Comparison of ENCODE assay signal across 25 cellular contexts in the genomic region with DNA sequence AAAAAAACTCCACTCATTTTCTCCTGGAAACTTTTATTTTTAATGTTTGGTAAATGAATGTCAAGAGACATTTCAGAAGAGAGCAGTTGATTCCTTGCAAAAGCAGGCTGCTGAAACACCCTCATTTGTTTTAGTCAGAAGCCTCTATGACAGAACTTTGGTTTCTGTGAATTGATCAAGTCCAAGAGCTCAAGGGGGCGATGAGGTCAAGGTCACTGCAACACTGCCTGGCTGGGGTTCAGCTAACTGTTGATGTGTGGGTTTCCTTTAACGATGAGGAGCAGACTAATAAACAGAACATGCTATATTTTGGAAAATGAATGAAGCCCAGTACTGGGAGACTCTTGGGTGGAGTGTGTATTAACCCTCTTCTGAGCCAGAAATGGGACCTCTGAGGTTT.
"Had no signal": no experiment of that assay in that cellular context is flagged by ENCODE, and none has a peak within 500 bp of the region (broad histone marks: within the 10 kb centered on the region; RNA-seq: fewer than 3 reads in every experiment).

No MANE protein-coding gene starts in this region.

- H3K9me3 Mint-ChIP-seq: endodermal cell had no signal

- H3K36me3 ChIP-seq: colonic mucosa, esophagus muscularis mucosa, esophagus squamous epithelium, gastrocnemius medialis, gastroesophageal sphincter, heart left ventricle, heart right ventricle had no signal

- H3K4me1 ChIP-seq: colonic mucosa, esophagus squamous epithelium, foreskin keratinocyte, gastrocnemius medialis had no signal

- DNase-seq: colonic mucosa; cortex of kidney; dermis blood vessel endothelial cell; dorsolateral prefrontal cortex; effector CD4-positive, alpha-beta T cell; effector CD8-positive, alpha-beta T cell; effector memory CD4-positive, alpha-beta T cell; effector memory CD8-positive, alpha-beta T cell; endodermal cell; erythroblast; esophagus squamous epithelium; foreskin fibroblast; foreskin keratinocyte; foreskin melanocyte; gastrocnemius medialis; glutamatergic neuron; head of caudate nucleus; heart left ventricle; heart right ventricle had no signal

- H3K4me3 Mint-ChIP-seq: dendritic cell treated with granulocyte-macrophage colony-stimulating factor and Interleukin-4, amounts not matched to agents 40 ng/mL and 50 ng/mL, for 4 days; effector memory CD8-positive, alpha-beta T cell; endodermal cell had no signal

- H3K9me3 ChIP-seq: colonic mucosa, esophagus muscularis mucosa, esophagus squamous epithelium, gastrocnemius medialis, gastroesophageal sphincter, heart left ventricle, heart right ventricle had no signal

- H3K27me3 ChIP-seq: colonic mucosa, dorsolateral prefrontal cortex, esophagus muscularis mucosa, esophagus squamous epithelium, foreskin keratinocyte, gastrocnemius medialis, gastroesophageal sphincter, heart left ventricle, heart right ventricle had no signal

- H3K27ac Mint-ChIP-seq: dendritic cell treated with granulocyte-macrophage colony-stimulating factor and Interleukin-4, amounts not matched to agents 40 ng/mL and 50 ng/mL, for 4 days; effector memory CD8-positive, alpha-beta T cell; endodermal cell had no signal

- ATAC-seq: effector memory CD8-positive, alpha-beta T cell; esophagus mucosa; foreskin keratinocyte; gastrocnemius medialis; gastroesophageal sphincter; heart left ventricle; heart right ventricle had no signal

- H3K27ac ChIP-seq: colonic mucosa, coronary artery, dorsolateral prefrontal cortex, epithelial cell of prostate, esophagus muscularis mucosa, esophagus squamous epithelium, foreskin keratinocyte, gastrocnemius medialis, gastroesophageal sphincter, heart left ventricle, heart right ventricle had no signal

- H3K4me3 ChIP-seq: colonic mucosa, coronary artery, dorsolateral prefrontal cortex, esophagus muscularis mucosa, esophagus squamous epithelium, gastrocnemius medialis, gastroesophageal sphincter, heart left ventricle, heart right ventricle had no signal

- H3K27me3 Mint-ChIP-seq: effector memory CD8-positive, alpha-beta T cell had no signal
